In genomic region chr21:33258475-33258874, GRCh38 we compare ENCODE assay signal across 13 cellular contexts.
"Had no signal": no experiment of that assay in that cellular context is flagged by ENCODE, and none has a peak within 500 bp of the region (broad histone marks: within the 10 kb centered on the region; RNA-seq: fewer than 3 reads in every experiment).

No MANE protein-coding gene starts in this region.

- H3K27me3 Mint-ChIP-seq: activated CD4-positive, alpha-beta T cell treated with anti-CD3 and anti-CD28 coated beads, Interleukin-2, amount 10 ng/mL, durations not matched to agents 7 days and 5 days; activated T-cell treated with anti-CD3 and anti-CD28 coated beads, Interleukin-2, amount 50 U/mL, for 24 hours had no signal

- H3K27ac ChIP-seq: cardiac muscle cell, right atrium auricular region, skin epidermis had no signal

- ATAC-seq: heart right ventricle, left lung had no signal

- H3K36me3 ChIP-seq: cardiac muscle cell had no signal

- H3K27ac Mint-ChIP-seq: activated CD4-positive, alpha-beta T cell treated with anti-CD3 and anti-CD28 coated beads, Interleukin-2, amount 10 ng/mL, durations not matched to agents 7 days and 5 days had no signal

- DNase-seq: activated CD4-positive, alpha-beta T cell treated with anti-CD3 and anti-CD28 coated beads, Interleukin-2, amount 10 ng/mL, durations not matched to agents 7 days and 5 days; activated CD4-positive, CD25-positive, alpha-beta regulatory T cell; activated gamma-delta T cell; activated T-cell treated with anti-CD3 and anti-CD28 coated beads, Interleukin-2, amount 50 U/mL, for 24 hours; heart right ventricle; islet precursor cell; left lung; mesenchymal stem cell; T-helper 2 cell had no signal

- H3K4me3 Mint-ChIP-seq: activated CD4-positive, alpha-beta T cell treated with anti-CD3 and anti-CD28 coated beads, Interleukin-2, amount 10 ng/mL, durations not matched to agents 7 days and 5 days; activated T-cell treated with anti-CD3 and anti-CD28 coated beads, Interleukin-2, amount 50 U/mL, for 24 hours had no signal

- H3K9me3 ChIP-seq: left lung, right atrium auricular region had no signal

- H3K4me3 ChIP-seq: cardiac muscle cell, heart right ventricle, left lung, right atrium auricular region, skin epidermis, tibial nerve had no signal

- H3K27me3 ChIP-seq: cardiac muscle cell, heart right ventricle, left lung, right atrium auricular region, tibial nerve had no signal

- H3K4me1 ChIP-seq: right atrium auricular region had no signal
